Comparison of ENCODE assay signal across 19 cellular contexts in the genomic region with DNA sequence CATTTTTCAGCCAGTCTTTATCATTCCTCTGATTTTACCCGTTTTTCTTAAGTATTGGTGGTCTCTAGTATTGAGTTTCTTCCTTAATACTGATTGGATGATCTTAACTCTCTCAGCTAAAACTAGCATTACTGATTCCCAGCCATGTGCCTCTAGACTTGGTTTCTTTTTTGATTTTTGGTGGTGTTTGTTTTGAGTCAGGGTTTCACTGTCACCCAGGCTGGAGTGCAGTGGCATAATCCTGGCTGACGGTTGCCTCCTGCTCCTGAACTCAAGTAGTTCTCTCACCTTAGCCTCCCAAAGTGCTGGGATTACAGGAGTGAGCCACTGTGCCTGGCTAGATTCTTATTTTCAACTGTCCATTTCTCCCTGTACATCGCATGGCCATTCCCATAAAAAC.
DNase-seq lines count a peak whose midpoint lies in the region; ATAC-seq and TF ChIP-seq lines count a peak whose summit lies in the region.
"Had no signal": no experiment of that assay in that cellular context is flagged by ENCODE, and none has a peak within 500 bp of the region (broad histone marks: within the 10 kb centered on the region; RNA-seq: fewer than 3 reads in every experiment).

No MANE protein-coding gene starts in this region.

- no peaks in the 10 kb centered on the region for H3K36me3 ChIP-seq in Loucy (ENCODE audit: insufficient read depth, low read length)
- H3K36me3 ChIP-seq: esophagus muscularis mucosa, SJCRH30 had no signal

- H2AFZ ChIP-seq in Loucy (ENCODE audit: low read length), result peak overlapping the region; percentile 35; the same call in 1 of the 2 replicates

- ATAC-seq in GM18499 (IDR thresholded peaks at IDR 0.05; ENCODE audit: insufficient read depth, unreplicated experiment), result peak; percentile 80
- ATAC-seq in GM19351 (IDR thresholded peaks at IDR 0.05; ENCODE audit: unreplicated experiment), result peak; percentile 75
- ATAC-seq in HG02678 (IDR thresholded peaks at IDR 0.05; ENCODE audit: unreplicated experiment), result peak; percentile 51

- no peaks in the 10 kb centered on the region for H4K20me1 ChIP-seq in Loucy (ENCODE audit: insufficient read depth, low read length, poor library complexity, severe bottlenecking)

- H3K4me1 ChIP-seq in Loucy (ENCODE audit: insufficient read depth, low read length, poor library complexity, severe bottlenecking), result no peaks in the 10 kb centered on the region
- H3K4me1 ChIP-seq: Caco-2, esophagus muscularis mucosa, SJCRH30 had no signal

- no peaks in the 10 kb centered on the region for H3K9me3 ChIP-seq in Loucy (ENCODE audit: insufficient read depth, low read depth, low read length)
- H3K9me3 ChIP-seq: Caco-2, esophagus muscularis mucosa, SJCRH30 had no signal

- H3K4me2 ChIP-seq in Loucy (ENCODE audit: low read depth, low read length, poor library complexity, severe bottlenecking), result no peak overlapping the region

- DNase-seq in GDM1 (lab: John Stamatoyannopoulos, UW), result no peak
- no peak for DNase-seq in stimulated activated CD4-positive, alpha-beta T cell treated with anti-CD3 and anti-CD28 coated beads, Interleukin-12 subunit alpha, Interleukin-12 subunit beta, amount 100 ng/mL, for 4 hours
- no peak for DNase-seq in globus pallidus (ENCODE audit: low spot score)
- DNase-seq in NCI-H526 treated with DMSO at 0.1 percent for 48 hours (lab: John Stamatoyannopoulos, UW), result no peak
- DNase-seq: activated CD4-positive, alpha-beta T cell treated with anti-CD3 and anti-CD28 coated beads for 1 hour; Caco-2; dorsolateral prefrontal cortex; islet precursor cell; KBM-7; mesendoderm; NCI-H1417 treated with DMSO at 0.1 percent for 48 hours; retina; SJCRH30; T1000 had no signal

- H3F3A ChIP-seq in Loucy (ENCODE audit: low read depth), result no peaks in the 10 kb centered on the region

- no peak overlapping the region for H3K4me3 ChIP-seq in Loucy (ENCODE audit: low read length, poor library complexity, severe bottlenecking)
- H3K4me3 ChIP-seq: dorsolateral prefrontal cortex, esophagus muscularis mucosa, SJCRH30 had no signal

- H3K9ac ChIP-seq in Loucy (ENCODE audit: low read depth, low read length, poor library complexity, severe bottlenecking), result no peak overlapping the region

- no peak for TF ChIP-seq CTCF in Loucy (conservative IDR thresholded peaks at IDR 0.05; ENCODE audit: low read length)

- no peaks in the 10 kb centered on the region for H3K27me3 ChIP-seq in Loucy (ENCODE audit: insufficient read depth, low read length, poor library complexity, severe bottlenecking)
- H3K27me3 ChIP-seq: SJCRH30 had no signal

- no peaks in the 10 kb centered on the region for H3K9me2 ChIP-seq in Loucy (replicated peaks; ENCODE audit: low read depth, low read length)

- no peaks in the 10 kb centered on the region for H3K79me2 ChIP-seq in Loucy (ENCODE audit: insufficient read depth, low read length)
